ENCODE assay signal across 11 cellular contexts in the genomic region with DNA sequence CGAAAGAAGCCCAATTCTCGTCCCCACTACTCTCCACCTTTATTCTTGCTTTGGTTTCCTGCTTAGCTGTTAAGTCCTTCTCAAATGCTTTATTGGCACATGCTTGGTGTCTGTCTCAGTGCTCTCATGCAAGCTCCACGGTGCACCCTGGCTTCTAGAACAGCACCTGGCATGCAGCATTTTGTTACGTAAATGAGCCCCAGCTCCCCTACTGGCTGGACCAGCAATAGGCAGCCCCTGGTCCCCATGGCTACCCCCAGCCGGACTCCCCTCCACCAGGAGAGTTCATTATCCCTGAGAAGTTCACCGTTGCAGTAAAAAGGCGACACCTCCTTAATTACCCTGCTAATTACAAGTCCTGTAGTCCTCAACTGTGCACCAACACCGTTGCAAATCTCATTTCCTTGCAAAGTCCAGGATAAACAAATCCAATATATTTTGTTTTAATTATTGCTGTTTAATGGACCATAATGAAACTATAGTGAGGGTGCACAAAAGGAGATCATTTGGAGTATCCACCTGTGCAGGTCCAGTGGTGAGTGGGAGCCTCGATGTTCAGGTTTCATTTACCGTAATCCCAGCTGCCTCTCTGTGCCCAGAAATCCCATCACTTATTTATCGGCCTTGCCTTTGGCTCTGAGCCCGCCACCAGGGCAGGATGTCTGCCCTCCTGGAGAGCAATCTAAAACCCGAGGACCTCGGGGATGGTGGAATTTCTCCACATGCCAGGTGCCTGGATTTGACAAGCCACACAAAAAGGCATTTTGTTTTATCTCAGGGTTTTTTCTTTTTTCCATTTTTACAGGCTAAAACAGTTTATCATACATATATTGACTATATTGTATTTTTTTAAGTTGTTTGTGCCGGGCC. TPM values are rescaled to one million over a fixed set of nuclear protein-coding genes. Genes with fewer than 3 reads are reported as not detected.
A peak's percentile ranks its signal among the peaks of the same experiment; 100 is the strongest.
DNase-seq lines count a peak whose midpoint lies in the region; ATAC-seq and TF ChIP-seq lines count a peak whose summit lies in the region.
"Had no signal": no experiment of that assay in that cellular context is flagged by ENCODE, and none has a peak within 500 bp of the region (broad histone marks: within the 10 kb centered on the region; RNA-seq: fewer than 3 reads in every experiment).

No MANE protein-coding gene starts in this region.

- CTCF ChIA-PET in activated CD4-positive, alpha-beta T cell treated with anti-CD3 and anti-CD28 coated beads for 36 hours (lab: Charles Lee), result interaction anchor here (0.5 to 2.9 kb wide), 19 partner anchors 7 to 751 kb away, joined by 3 to 42 read pairs (median 4); no protein-coding TSS in a partner anchor

- DNase-seq in DND-41, result peak; percentile 31
- peak in 2 of 3 experiments; percentile 68 to 88 for DNase-seq in NCI-H1417 (lab: John Stamatoyannopoulos, UW)
- DNase-seq in epithelial cell of esophagus (ENCODE audit: low read depth), result no peak
- DNase-seq in stimulated activated CD4-positive, alpha-beta T cell treated with anti-CD3 and anti-CD28 coated beads, Interleukin-12 subunit alpha, Interleukin-12 subunit beta, amount 100 ng/mL, for 4 hours, result no peak
- no peak for DNase-seq in CD1c-positive myeloid dendritic cell (ENCODE audit: extremely low spot score)
- no peak for DNase-seq in immature natural killer cell
- no peak for DNase-seq in activated CD4-positive, alpha-beta T cell treated with anti-CD3 and anti-CD28 coated beads for 36 hours
- DNase-seq: activated CD4-positive, alpha-beta T cell treated with anti-CD3 and anti-CD28 coated beads, Interleukin-2, amount 50 U/mL, for 48 hours; SHP77 treated with DMSO at 0.1 percent for 48 hours had no signal

- H3K4me1 Mint-ChIP-seq in immature natural killer cell, result peaks cover 0 to 2% of the 10 kb centered on the region in 2 donors
- no peaks in the 10 kb centered on the region for H3K4me1 Mint-ChIP-seq in activated CD4-positive, alpha-beta T cell treated with anti-CD3 and anti-CD28 coated beads for 36 hours

- H3K9me3 ChIP-seq in DND-41 (ENCODE audit: insufficient read depth, low read length, severe bottlenecking), result no peaks in the 10 kb centered on the region

- POLR2A ChIA-PET in activated CD4-positive, alpha-beta T cell treated with anti-CD3 and anti-CD28 coated beads for 36 hours (lab: Charles Lee), result no interaction called here

- no peak overlapping the region for H3K27ac Mint-ChIP-seq in immature natural killer cell
- no peak overlapping the region for H3K27ac Mint-ChIP-seq in activated CD4-positive, alpha-beta T cell treated with anti-CD3 and anti-CD28 coated beads for 36 hours

- no peak overlapping the region for H2AFZ ChIP-seq in DND-41 (ENCODE audit: low read depth, low read length)

- H3K4me1 ChIP-seq in DND-41 (ENCODE audit: insufficient read depth, low read length), result no peaks in the 10 kb centered on the region

- no peak overlapping the region for H3K4me3 Mint-ChIP-seq in immature natural killer cell
- H3K4me3 Mint-ChIP-seq in activated CD4-positive, alpha-beta T cell treated with anti-CD3 and anti-CD28 coated beads for 36 hours, result no peak overlapping the region
- H3K4me3 Mint-ChIP-seq: brain had no signal

- no peak overlapping the region for H3K9ac ChIP-seq in DND-41 (ENCODE audit: low read depth, low read length)

- no peak overlapping the region for H3K4me2 ChIP-seq in DND-41 (ENCODE audit: insufficient read depth, low read length)

- TF ChIP-seq CTCF in 22Rv1 (IDR thresholded peaks at IDR 0.05) (peak; percentile 46), DND-41 (IDR thresholded peaks at IDR 0.05; ENCODE audit: borderline replicate concordance, extremely low read depth, low read length, poor library complexity, severe bottlenecking) (peak; percentile 62), epithelial cell of esophagus (IDR thresholded peaks at IDR 0.05; ENCODE audit: insufficient read depth, low read depth, low read length, missing control alignments) (peak; percentile 13)

- no peaks in the 10 kb centered on the region for H3K79me2 ChIP-seq in DND-41 (ENCODE audit: insufficient read depth, low read length)

- H3K4me3 ChIP-seq in DND-41 (ENCODE audit: low read depth in 1 of 2, low read length in 2 of 2), result no peak overlapping the region
- no peak overlapping the region for H3K4me3 ChIP-seq in epithelial cell of esophagus (ENCODE audit: low read length)

- H3K27ac ChIP-seq in 22Rv1 (no peak overlapping the region), DND-41 (ENCODE audit: low read length) (no peak overlapping the region)

- no peaks in the 10 kb centered on the region for H3K9me3 Mint-ChIP-seq in immature natural killer cell
- H3K9me3 Mint-ChIP-seq in activated CD4-positive, alpha-beta T cell treated with anti-CD3 and anti-CD28 coated beads for 36 hours (ENCODE audit: low read depth), result no peaks in the 10 kb centered on the region
- H3K9me3 Mint-ChIP-seq: brain had no signal

- intact Hi-C loops in activated CD4-positive, alpha-beta T cell treated with anti-CD3 and anti-CD28 coated beads for 36 hours (cut with DNase I, micrococcal nuclease), result no loop called here

- H3K36me3 Mint-ChIP-seq in immature natural killer cell, result no peaks in the 10 kb centered on the region
- no peaks in the 10 kb centered on the region for H3K36me3 Mint-ChIP-seq in activated CD4-positive, alpha-beta T cell treated with anti-CD3 and anti-CD28 coated beads for 36 hours (ENCODE audit: low read depth)
- H3K36me3 Mint-ChIP-seq: brain had no signal

- H3K36me3 ChIP-seq in DND-41 (ENCODE audit: insufficient read depth, low read length), result no peaks in the 10 kb centered on the region

- peaks cover 8% of the 10 kb centered on the region for H4K20me1 ChIP-seq in DND-41 (ENCODE audit: insufficient read depth, low read length)

- ATAC-seq in DND-41 (ENCODE audit: insufficient read depth, low read depth), result peak; percentile 59; the same call in 2 of the 3 replicates
- ATAC-seq in activated CD4-positive, alpha-beta T cell treated with anti-CD3 and anti-CD28 coated beads for 36 hours, result no peak

- peaks cover 10 to 19% (median 18%) of the 10 kb centered on the region in 3 donors for H3K27me3 Mint-ChIP-seq in immature natural killer cell (ENCODE audit: low read depth in 3 of 3)
- H3K27me3 Mint-ChIP-seq in activated CD4-positive, alpha-beta T cell treated with anti-CD3 and anti-CD28 coated beads for 36 hours, result peaks cover 30% of the 10 kb centered on the region

- peaks cover 21% of the 10 kb centered on the region for H3K27me3 ChIP-seq in DND-41 (ENCODE audit: insufficient read depth, low read length, poor library complexity)

RNA-seq across cellular contexts. Expression of gene DRGX, which starts 12.8 kb away (rescaled TPM):
- polyA plus RNA-seq in immature natural killer cell, result not detected
- not detected for total RNA-seq in activated CD4-positive, alpha-beta T cell treated with anti-CD3 and anti-CD28 coated beads for 36 hours

Comparison
In these comparisons a context has a peak if more than half of its experiments do, and no peak if none do; other contexts are left out.
1. DNase-seq: peak in DND-41 (single experiment) and NCI-H1417 (2 of 3); none in epithelial cell of esophagus (single experiment), stimulated activated CD4-positive, alpha-beta T cell treated with anti-CD3 and anti-CD28 coated beads, Interleukin-12 subunit alpha, Interleukin-12 subunit beta, amount 100 ng/mL, for 4 hours (single experiment), CD1c-positive myeloid dendritic cell (single experiment), immature natural killer cell (0 of 3) and activated CD4-positive, alpha-beta T cell treated with anti-CD3 and anti-CD28 coated beads for 36 hours (single experiment).
2. Peak in every context shown above with its lines, with median percentiles within 50 percentile points of each other: CTCF ChIP-seq.